ENCODE assay signal across 9 cellular contexts in the genomic region with DNA sequence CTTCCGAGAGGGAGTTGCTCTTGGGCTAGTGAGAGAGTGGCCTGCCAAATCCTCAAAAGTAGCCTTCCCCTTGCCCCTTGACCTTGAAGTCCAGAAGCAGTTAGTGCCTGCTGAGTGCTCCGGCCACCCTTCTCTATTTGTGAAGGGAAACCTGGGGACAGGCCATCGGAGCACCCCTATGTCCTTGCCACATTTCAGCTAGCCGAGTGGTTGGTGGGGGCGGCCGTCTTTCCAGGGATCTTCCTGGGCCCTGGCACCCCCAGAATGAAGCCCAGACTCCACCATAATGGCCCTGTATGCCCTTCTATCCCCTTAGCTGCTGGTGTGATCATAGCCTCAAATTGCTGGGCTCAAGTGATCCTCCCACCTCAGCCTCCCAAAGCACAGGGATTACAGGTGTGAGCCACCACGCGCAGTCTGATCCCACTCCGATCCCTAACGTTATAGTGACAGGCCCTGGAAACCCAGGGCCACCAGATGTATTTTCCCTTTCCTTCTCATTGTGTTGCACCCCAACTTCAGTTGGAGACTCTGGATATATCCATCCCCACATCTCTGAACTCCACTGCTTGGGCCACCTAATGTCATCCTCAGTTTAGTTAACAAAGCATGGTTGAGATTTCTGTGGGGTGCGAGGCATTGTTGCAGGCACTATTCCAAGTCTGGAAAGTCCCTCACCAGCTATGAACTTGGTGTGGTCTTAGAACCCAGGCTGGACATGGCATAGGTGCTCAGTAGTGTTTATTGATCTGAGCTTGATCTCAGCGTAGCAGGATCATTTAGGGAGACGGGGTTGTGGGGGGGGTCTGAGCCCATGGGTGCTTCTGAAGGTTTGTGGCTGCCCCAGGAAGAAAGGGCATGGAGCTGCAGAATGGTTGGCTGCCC. TPM values are rescaled to one million over a fixed set of nuclear protein-coding genes. Genes with fewer than 3 reads are reported as not detected.
DNase-seq lines count a peak whose midpoint lies in the region; ATAC-seq and TF ChIP-seq lines count a peak whose summit lies in the region.
"Had no signal": no experiment of that assay in that cellular context is flagged by ENCODE, and none has a peak within 500 bp of the region (broad histone marks: within the 10 kb centered on the region; RNA-seq: fewer than 3 reads in every experiment).

No MANE protein-coding gene starts in this region.

- H3K27ac ChIP-seq in body of pancreas (peak overlapping the region; percentile 63 to 98 (median 94)), lower lobe of right lung (peak overlapping the region; percentile 98)

- no peak for DNase-seq in activated T-cell treated with anti-CD3 and anti-CD28 coated beads, Interleukin-2, amount 50 U/mL, for 24 hours
- DNase-seq in activated T-cell treated with anti-CD3 and anti-CD28 coated beads, Interleukin-2, amount 50 U/mL, for 48 hours, result no peak
- no peak for DNase-seq in body of pancreas
- DNase-seq in lower lobe of right lung, result no peak
- DNase-seq in type B pancreatic cell (ENCODE audit: extremely low spot score, unreplicated experiment), result no peak
- DNase-seq: KG1 had no signal

- intact Hi-C loops in body of pancreas (cut with DNase I) (no loop called here), lower lobe of right lung (cut with DNase I) (no loop called here)

- H3K4me1 Mint-ChIP-seq in activated T-cell treated with anti-CD3 and anti-CD28 coated beads, Interleukin-2, amount 50 U/mL, for 24 hours (ENCODE audit: low read depth), result peaks cover 56% of the 10 kb centered on the region
- peaks cover 39% of the 10 kb centered on the region for H3K4me1 Mint-ChIP-seq in type B pancreatic cell (ENCODE audit: unreplicated experiment)

- no peaks in the 10 kb centered on the region for H3K36me3 ChIP-seq in body of pancreas (replicated peaks in 1 of 2; ENCODE audit: insufficient read depth in 1 of 2, low read depth in 2 of 2)
- peaks cover 6% of the 10 kb centered on the region for H3K36me3 ChIP-seq in lower lobe of right lung

- H3K9me3 Mint-ChIP-seq in activated T-cell treated with anti-CD3 and anti-CD28 coated beads, Interleukin-2, amount 50 U/mL, for 24 hours, result no peaks in the 10 kb centered on the region
- H3K9me3 Mint-ChIP-seq in type B pancreatic cell, result no peaks in the 10 kb centered on the region

- H3K4me3 ChIP-seq in body of pancreas (peak overlapping the region; percentile 82 to 91), lower lobe of right lung (peak overlapping the region; percentile 87)

- H3K4me3 Mint-ChIP-seq in activated T-cell treated with anti-CD3 and anti-CD28 coated beads, Interleukin-2, amount 50 U/mL, for 24 hours, result peak overlapping the region; percentile 98
- peak overlapping the region; percentile 99 for H3K4me3 Mint-ChIP-seq in type B pancreatic cell

- 47 to 53% methylated on average over 10 to 13 of the region's 13 CpGs for WGBS in body of pancreas, 2 donors

- TF ChIP-seq POLR2A in body of pancreas (IDR thresholded peaks at IDR 0.05), result no peak

- H3K27ac Mint-ChIP-seq in activated T-cell treated with anti-CD3 and anti-CD28 coated beads, Interleukin-2, amount 50 U/mL, for 24 hours, result peak overlapping the region; percentile 96
- H3K27ac Mint-ChIP-seq in type B pancreatic cell, result peak overlapping the region; percentile 96

- ATAC-seq in body of pancreas (no peak), lower lobe of right lung (no peak), HG02610 (IDR thresholded peaks at IDR 0.05; ENCODE audit: unreplicated experiment) (no peak), HG03175 (IDR thresholded peaks at IDR 0.05; ENCODE audit: unreplicated experiment) (no peak), HG03565 (IDR thresholded peaks at IDR 0.05; ENCODE audit: unreplicated experiment) (no peak)

- peaks cover 33% of the 10 kb centered on the region for H3K36me3 Mint-ChIP-seq in activated T-cell treated with anti-CD3 and anti-CD28 coated beads, Interleukin-2, amount 50 U/mL, for 24 hours (ENCODE audit: low read depth)
- peaks cover 9% of the 10 kb centered on the region for H3K36me3 Mint-ChIP-seq in type B pancreatic cell

- no peaks in the 10 kb centered on the region for H3K27me3 Mint-ChIP-seq in activated T-cell treated with anti-CD3 and anti-CD28 coated beads, Interleukin-2, amount 50 U/mL, for 24 hours
- H3K27me3 Mint-ChIP-seq in type B pancreatic cell, result no peaks in the 10 kb centered on the region

- TF ChIP-seq CTCF in body of pancreas (IDR thresholded peaks at IDR 0.05) (no peak), lower lobe of right lung (IDR thresholded peaks at IDR 0.05) (no peak), type B pancreatic cell (conservative IDR thresholded peaks at IDR 0.05) (no peak)

- H3K4me1 ChIP-seq in body of pancreas (peaks cover 64% of the 10 kb centered on the region), lower lobe of right lung (peaks cover 70% of the 10 kb centered on the region)

- H3K9me3 ChIP-seq in body of pancreas, result no peaks in the 10 kb centered on the region
- no peaks in the 10 kb centered on the region for H3K9me3 ChIP-seq in lower lobe of right lung

- H3K27me3 ChIP-seq in body of pancreas (no peaks in the 10 kb centered on the region), lower lobe of right lung (ENCODE audit: low read depth) (no peaks in the 10 kb centered on the region)

RNA-seq across cellular contexts. Expression of a gene that starts 1.6 kb away (rescaled TPM):
- total RNA-seq in body of pancreas (10 to 100 TPM; 22.3 to 63.0 TPM), lower lobe of right lung (169 TPM), type B pancreatic cell (ENCODE audit: low replicate concordance) (111 and 159 TPM in 2 replicates)

RNA-seq across cellular contexts. Expression of a gene that starts 47.4 kb away (rescaled TPM):
- 100 to 1,000 TPM in 1 of 2 donors, 10 to 100 TPM in 1; 40.7 to 110 TPM for total RNA-seq in body of pancreas
- total RNA-seq in lower lobe of right lung, result 33.3 TPM
- total RNA-seq in type B pancreatic cell (ENCODE audit: low replicate concordance), result 73.5 and 89.2 TPM in 2 replicates
